ENCODE assay signal across 8 cellular contexts in genomic region chr2:174748948-174749347, GRCh38. TPM values are rescaled to one million over a fixed set of nuclear protein-coding genes. Genes with fewer than 3 reads are reported as not detected.
DNase-seq lines count a peak whose midpoint lies in the region; ATAC-seq, FAIRE-seq and TF ChIP-seq lines count a peak whose summit lies in the region.

No MANE protein-coding gene starts in this region.

- DNase-seq in DND-41, result peak; percentile 73
- DNase-seq in NCI-H748 treated with DMSO at 0.1 percent for 48 hours (lab: John Stamatoyannopoulos, UW), result peak; percentile 68
- peak; percentile 79 for DNase-seq in activated CD8-positive, alpha-beta memory T cell treated with anti-CD3 and anti-CD28 coated beads, Interleukin-2, amount 10 ng/mL, durations not matched to agents 7 days and 5 days
- DNase-seq in endothelial cell of umbilical vein (ENCODE audit: low read depth, low spot score), result peak; percentile 66
- DNase-seq in myocyte (ENCODE audit: low read depth), result peak; percentile 70
- peak; percentile 39 to 83 (median 54) for DNase-seq in stimulated activated naive CD4-positive, alpha-beta T cell (lab: John Stamatoyannopoulos, UW)

- ATAC-seq in DND-41 (ENCODE audit: insufficient read depth, low read depth) (peak; percentile 95), HG03045 (IDR thresholded peaks at IDR 0.05; ENCODE audit: unreplicated experiment) (peak; percentile 36), HG02840 (IDR thresholded peaks at IDR 0.05; ENCODE audit: low FRiP score, unreplicated experiment) (no peak)
- ATAC-seq in activated CD8-positive, alpha-beta memory T cell treated with anti-CD3 and anti-CD28 coated beads, Interleukin-2, amount 10 ng/mL, durations not matched to agents 7 days and 5 days, result peak; percentile 48

- H3K4me1 ChIP-seq in DND-41 (ENCODE audit: insufficient read depth, low read length) (no peaks in the 10 kb centered on the region), endothelial cell of umbilical vein (ENCODE audit: control insufficient read depth, extremely low read depth, insufficient read depth, low read length) (no peaks in the 10 kb centered on the region)

- H3K9me3 ChIP-seq in DND-41 (ENCODE audit: insufficient read depth, low read length, severe bottlenecking) (no peaks in the 10 kb centered on the region), endothelial cell of umbilical vein (replicated peaks; ENCODE audit: control insufficient read depth, insufficient read depth, low read length) (no peaks in the 10 kb centered on the region)

- H3K9ac ChIP-seq in DND-41 (ENCODE audit: low read depth, low read length) (no peak overlapping the region), endothelial cell of umbilical vein (replicated peaks; ENCODE audit: extremely low read depth, insufficient read depth, low read length) (no peak overlapping the region)

- H3K36me3 ChIP-seq in DND-41 (ENCODE audit: insufficient read depth, low read length) (no peaks in the 10 kb centered on the region), endothelial cell of umbilical vein (ENCODE audit: control insufficient read depth in 2 of 2, extremely low read depth in 1 of 2, insufficient read depth in 2 of 2, low read length in 2 of 2) (no peaks in the 10 kb centered on the region)

- H3K4me2 ChIP-seq in DND-41 (ENCODE audit: insufficient read depth, low read length), result no peak overlapping the region
- H3K4me2 ChIP-seq in endothelial cell of umbilical vein (ENCODE audit: insufficient read depth, low read length), result no peak overlapping the region

- H3K36me3 Mint-ChIP-seq in activated CD8-positive, alpha-beta memory T cell treated with anti-CD3 and anti-CD28 coated beads, Interleukin-2, amount 10 ng/mL, durations not matched to agents 7 days and 5 days, result no peaks in the 10 kb centered on the region

- H3K79me2 ChIP-seq in DND-41 (ENCODE audit: insufficient read depth, low read length) (no peaks in the 10 kb centered on the region), endothelial cell of umbilical vein (ENCODE audit: control insufficient read depth, insufficient read depth, low read length) (no peaks in the 10 kb centered on the region)

- no peak overlapping the region for H3K4me3 Mint-ChIP-seq in activated CD8-positive, alpha-beta memory T cell treated with anti-CD3 and anti-CD28 coated beads, Interleukin-2, amount 10 ng/mL, durations not matched to agents 7 days and 5 days

- CTCF ChIA-PET in activated CD8-positive, alpha-beta memory T cell treated with anti-CD3 and anti-CD28 coated beads, Interleukin-2, amount 10 ng/mL, durations not matched to agents 7 days and 5 days (lab: Charles Lee), result interaction anchor here (0.6 to 5.7 kb wide), 50 partner anchors 9 to 579 kb away, joined by 3 to 111 read pairs (median 4); partner anchors contain the start of gene CHN1
- CTCF ChIA-PET in endothelial cell of umbilical vein (lab: Charles Lee), result interaction anchor here (0.6 to 5.1 kb wide), 55 partner anchors 8 to 1349 kb away, joined by 3 to 97 read pairs (median 5); partner anchors contain the start of genes CHN1 and CHRNA1

- TF ChIP-seq CTCF in DND-41 (IDR thresholded peaks at IDR 0.05; ENCODE audit: borderline replicate concordance, extremely low read depth, low read length, poor library complexity, severe bottlenecking) (peak; percentile 85), endothelial cell of umbilical vein (IDR thresholded peaks at IDR 0.05; ENCODE audit: extremely low read depth in 1 of 2, insufficient read depth in 1 of 2, low read depth in 1 of 2, low read length in 2 of 2) (peak; percentile 67 to 74)

- intact Hi-C loops in endothelial cell of umbilical vein (cut with micrococcal nuclease), result loop anchor here (1.0 to 5.0 kb wide), 5 partner anchors 14 to 241 kb away; no protein-coding TSS in a partner anchor

- H3K4me3 ChIP-seq in DND-41 (ENCODE audit: low read depth in 1 of 2, low read length in 2 of 2) (no peak overlapping the region), endothelial cell of umbilical vein (replicated peaks in 1 of 3; ENCODE audit: insufficient read depth in 1 of 3, low read depth in 1 of 3, low read length in 3 of 3) (no peak overlapping the region)

- H4K20me1 ChIP-seq in DND-41 (ENCODE audit: insufficient read depth, low read length) (no peaks in the 10 kb centered on the region), endothelial cell of umbilical vein (replicated peaks; ENCODE audit: control insufficient read depth, extremely low read depth, insufficient read depth, low read length) (no peaks in the 10 kb centered on the region)

- no peaks in the 10 kb centered on the region for H3K9me3 Mint-ChIP-seq in activated CD8-positive, alpha-beta memory T cell treated with anti-CD3 and anti-CD28 coated beads, Interleukin-2, amount 10 ng/mL, durations not matched to agents 7 days and 5 days (ENCODE audit: low read depth)

- TF ChIP-seq POLR2A in endothelial cell of umbilical vein (IDR thresholded peaks at IDR 0.05; ENCODE audit: low read depth, low read length), result no peak

- dilution Hi-C loops in endothelial cell of umbilical vein (cut with MboI; ENCODE audit: extremely low pct_ligation_motif_present, low sequenced_read_pairs), result no loop called here

- H3K27ac ChIP-seq in DND-41 (ENCODE audit: low read length) (no peak overlapping the region), endothelial cell of umbilical vein (ENCODE audit: insufficient read depth, low read depth, low read length) (no peak overlapping the region)

- peaks cover 38% of the 10 kb centered on the region for H3K4me1 Mint-ChIP-seq in activated CD8-positive, alpha-beta memory T cell treated with anti-CD3 and anti-CD28 coated beads, Interleukin-2, amount 10 ng/mL, durations not matched to agents 7 days and 5 days

- no TSS peak for BruUV-seq in endothelial cell of umbilical vein (replicated peaks; lab: Mats Ljungman, UMichigan)

- H3K27me3 Mint-ChIP-seq in activated CD8-positive, alpha-beta memory T cell treated with anti-CD3 and anti-CD28 coated beads, Interleukin-2, amount 10 ng/mL, durations not matched to agents 7 days and 5 days, result peaks cover 14% of the 10 kb centered on the region

- no peak overlapping the region for H3K27ac Mint-ChIP-seq in activated CD8-positive, alpha-beta memory T cell treated with anti-CD3 and anti-CD28 coated beads, Interleukin-2, amount 10 ng/mL, durations not matched to agents 7 days and 5 days

- FAIRE-seq in endothelial cell of umbilical vein (lab: Jason Lieb, UNC), result peak; percentile 97

- H3K27me3 ChIP-seq in DND-41 (ENCODE audit: insufficient read depth, low read length, poor library complexity) (peaks cover 6% of the 10 kb centered on the region), endothelial cell of umbilical vein (ENCODE audit: control insufficient read depth in 2 of 2, insufficient read depth in 2 of 2, low read length in 2 of 2) (peaks cover 0 to 2% of the 10 kb centered on the region in 2 experiments)

- POLR2A ChIA-PET in endothelial cell of umbilical vein (lab: Charles Lee), result no interaction called here

- no peaks in the 10 kb centered on the region for H3K9me1 ChIP-seq in endothelial cell of umbilical vein (replicated peaks; ENCODE audit: control insufficient read depth, extremely low read depth, insufficient read depth, low read length)

- H2AFZ ChIP-seq in DND-41 (ENCODE audit: low read depth, low read length), result no peak overlapping the region
- no peak overlapping the region for H2AFZ ChIP-seq in endothelial cell of umbilical vein (ENCODE audit: low read depth, low read length)

TF ChIP-seq in endothelial cell of umbilical vein, 7 proteins besides CTCF, POLR2A, EP300 and RAD21:
- TF ChIP-seq GATA2 (IDR thresholded peaks at IDR 0.05; ENCODE audit: insufficient read depth, insufficient read length, low read depth, low read length) (no peak), EZH2 (IDR thresholded peaks at IDR 0.05; ENCODE audit: borderline replicate concordance, low read depth, low read length, severe bottlenecking) (no peak), MAX (IDR thresholded peaks at IDR 0.05; ENCODE audit: insufficient read depth, insufficient read length) (no peak), MYC (IDR thresholded peaks at IDR 0.05; ENCODE audit: low read depth, low read length) (no peak), JUN (IDR thresholded peaks at IDR 0.05; ENCODE audit: borderline replicate concordance, insufficient read depth, insufficient read length, low read depth) (no peak), FOS (IDR thresholded peaks at IDR 0.05; ENCODE audit: borderline replicate concordance, insufficient read depth, low read length) (no peak), POLR2AphosphoS5 (IDR thresholded peaks at IDR 0.05; ENCODE audit: insufficient read depth, low read depth, low read length) (no peak)

RNA-seq across cellular contexts. Expression of gene CHRNA1, which starts 15.3 kb away (rescaled TPM):
- total RNA-seq in activated CD8-positive, alpha-beta memory T cell treated with anti-CD3 and anti-CD28 coated beads, Interleukin-2, amount 10 ng/mL, durations not matched to agents 7 days and 5 days, result not detected
- total RNA-seq in endothelial cell of umbilical vein (8.7 and 11.3 TPM in 2 replicates), myocyte (1,841 and 1,867 TPM in 2 replicates)
- 18.2 and 30.8 TPM in 2 replicates for polyA plus RNA-seq in endothelial cell of umbilical vein
- polyA plus RNA-seq in endothelial cell of umbilical vein (2011; cell fraction: cytosol; rRNA removed), result 5.4 and 5.9 TPM in 2 replicates
- polyA plus RNA-seq in endothelial cell of umbilical vein (2011; cell fraction: nucleus; rRNA removed), result 7.2 and 9.4 TPM in 2 replicates
- polyA plus RNA-seq in endothelial cell of umbilical vein (2012), result 3.2 and 3.9 TPM in 2 replicates
- polyA minus RNA-seq in endothelial cell of umbilical vein, result 19.1 and 26.3 TPM in 2 replicates
- polyA minus RNA-seq in endothelial cell of umbilical vein (2011; cell fraction: cytosol; rRNA and poly(A)+ RNA removed), result not detected
- polyA minus RNA-seq in endothelial cell of umbilical vein (2011; cell fraction: nucleus; rRNA and poly(A)+ RNA removed), result 5.0 and 5.2 TPM in 2 replicates
- 770 TPM for polyA plus RNA-seq in myocyte (2012)

Comparison
In these comparisons a context has a peak if more than half of its experiments do, and no peak if none do; other contexts are left out.
1. RNA of gene CHRNA1, which starts 15.3 kb away (total RNA-seq): 1,841 to 1,867 TPM in myocyte; 8.7 to 11.3 TPM in endothelial cell of umbilical vein and not detected in activated CD8-positive, alpha-beta memory T cell treated with anti-CD3 and anti-CD28 coated beads, Interleukin-2, amount 10 ng/mL, durations not matched to agents 7 days and 5 days; every median in the first group is over 100 times any median in the second.
2. Peak in every context shown above with its lines, with median percentiles within 50 percentile points of each other: DNase-seq.